Comparison of ENCODE assay signal across 9 cellular contexts in the genomic region with DNA sequence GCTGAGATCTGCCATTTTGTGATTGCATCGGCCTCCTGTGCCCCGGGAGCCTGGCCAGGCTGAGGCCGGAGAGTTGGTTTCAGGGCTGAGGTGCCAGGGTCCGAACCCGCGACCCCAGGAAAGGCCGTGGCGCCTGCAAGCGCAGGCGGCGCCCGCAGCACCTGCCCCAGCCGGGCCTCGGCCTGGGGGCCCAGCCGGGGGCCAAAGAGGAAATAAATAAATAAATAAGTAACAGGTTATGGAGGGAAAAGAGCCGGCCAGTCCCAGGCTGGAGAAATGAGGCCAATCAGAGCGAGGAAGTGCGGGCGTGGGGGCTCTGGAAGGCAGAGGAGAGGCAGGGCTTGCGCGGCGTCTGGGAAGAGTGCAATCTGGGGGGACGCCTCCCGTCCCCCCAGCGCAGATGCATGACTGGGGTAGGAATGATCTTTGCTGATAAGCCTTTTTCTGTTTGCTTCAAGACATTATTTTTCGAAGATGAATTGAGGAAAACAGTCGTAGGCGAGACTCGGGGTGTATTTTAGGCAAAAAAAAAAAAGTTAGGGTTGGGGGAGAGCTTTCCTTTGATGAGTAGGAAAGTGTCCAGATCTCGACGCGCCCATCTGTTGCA.
DNase-seq lines count a peak whose midpoint lies in the region; ATAC-seq, FAIRE-seq and TF ChIP-seq lines count a peak whose summit lies in the region.
"Had no signal": no experiment of that assay in that cellular context is flagged by ENCODE, and none has a peak within 500 bp of the region (broad histone marks: within the 10 kb centered on the region; RNA-seq: fewer than 3 reads in every experiment).

No MANE protein-coding gene starts in this region.

- H3K9me3 Mint-ChIP-seq in activated naive CD8-positive, alpha-beta T cell treated with anti-CD3 and anti-CD28 coated beads, Interleukin-2, amount 50 U/mL, for 24 hours, result no peaks in the 10 kb centered on the region

- 38% methylated on average over 28 of the region's 32 CpGs for WGBS in HepG2 (ENCODE audit: low lambda C conversion rate)
- WGBS in suprapubic skin, result 3% methylated on average over 32 of the region's 32 CpGs

- H4K20me1 ChIP-seq in HepG2 (ENCODE audit: insufficient read depth, low read length), result no peaks in the 10 kb centered on the region

- no peaks in the 10 kb centered on the region for H3K36me3 ChIP-seq in HepG2 (replicated peaks in 1 of 2; ENCODE audit: control insufficient read depth in 1 of 2, insufficient read depth in 2 of 2, low read length in 2 of 2)
- H3K36me3 ChIP-seq in suprapubic skin, result no peaks in the 10 kb centered on the region

- H3K27ac Mint-ChIP-seq in activated naive CD8-positive, alpha-beta T cell treated with anti-CD3 and anti-CD28 coated beads, Interleukin-2, amount 50 U/mL, for 24 hours, result peak overlapping the region; percentile 59

- in situ Hi-C loops in HepG2 (cut with HindIII; ENCODE audit: extremely low pct_ligation_motif_present, low pct_unique_long_range_greater_than_20kb), result loop anchor here (5.0 to 10.0 kb wide), 2 partner anchors 178 to 426 kb away; no protein-coding TSS in a partner anchor

- FAIRE-seq in HepG2 (lab: Jason Lieb, UNC), result no peak

- H3K27me3 ChIP-seq in HepG2 (ENCODE audit: control insufficient read depth in 1 of 2, insufficient read depth in 2 of 2, low read length in 2 of 2), result peaks cover 11 to 73% of the 10 kb centered on the region in 2 experiments; a peak in 4 of 5 replicates
- H3K27me3 ChIP-seq in suprapubic skin, result peaks cover 93% of the 10 kb centered on the region

- TF ChIP-seq EP300 in HepG2 (IDR thresholded peaks at IDR 0.05; ENCODE audit: low read depth in 2 of 2, low read length in 2 of 2) (no peak), HepG2 (CRISPR knock-in tag; IDR thresholded peaks at IDR 0.05; ENCODE audit: borderline replicate concordance) (no peak), suprapubic skin (IDR thresholded peaks at IDR 0.05) (no peak)

- POLR2A ChIA-PET in HepG2 (lab: Yijun Ruan, JAX), result no interaction called here

- H3K36me3 Mint-ChIP-seq in activated naive CD8-positive, alpha-beta T cell treated with anti-CD3 and anti-CD28 coated beads, Interleukin-2, amount 50 U/mL, for 24 hours (ENCODE audit: low read depth), result peaks cover 6% of the 10 kb centered on the region

- intact Hi-C loops in HepG2 (cut with micrococcal nuclease; ENCODE audit: unreplicated experiment), result loop anchor here (2.0 kb wide), 2 partner anchors 180 to 424 kb away; no protein-coding TSS in a partner anchor

- H3K4me2 ChIP-seq in HepG2 (ENCODE audit: low read depth, low read length), result peak overlapping the region; percentile 63

- H3K4me1 ChIP-seq in HepG2 (ENCODE audit: insufficient read depth, low read length) (peaks cover 18% of the 10 kb centered on the region; the same call in 1 of the 2 replicates), suprapubic skin (peaks cover 50% of the 10 kb centered on the region)

- TF ChIP-seq CTCF in HepG2 (CRISPR knock-in tag; IDR thresholded peaks at IDR 0.05) (no peak), suprapubic skin (IDR thresholded peaks at IDR 0.05) (no peak)

- H3K9me3 ChIP-seq in HepG2 (ENCODE audit: low read length), result no peaks in the 10 kb centered on the region
- no peaks in the 10 kb centered on the region for H3K9me3 ChIP-seq in suprapubic skin

- H3K79me2 ChIP-seq in HepG2 (ENCODE audit: insufficient read depth, low read length), result no peaks in the 10 kb centered on the region

- no peak for TF ChIP-seq RAD21 in HepG2 (CRISPR knock-in tag; IDR thresholded peaks at IDR 0.05)

- BruUV-seq in HepG2 (replicated peaks; lab: Mats Ljungman, UMichigan), result no TSS peak

- TF ChIP-seq POLR2A in HepG2 (IDR thresholded peaks at IDR 0.05; ENCODE audit: insufficient read depth in 1 of 2, low read depth in 2 of 2, low read length in 2 of 2) (no peak), suprapubic skin (IDR thresholded peaks at IDR 0.05) (no peak)

- H3K27ac ChIP-seq in HepG2 (ENCODE audit: extremely low read length, insufficient read depth, low read length), result no peak overlapping the region
- no peak overlapping the region for H3K27ac ChIP-seq in suprapubic skin
- H3K27ac ChIP-seq: 22Rv1 had no signal

- peaks cover 26% of the 10 kb centered on the region for H3K4me1 Mint-ChIP-seq in activated naive CD8-positive, alpha-beta T cell treated with anti-CD3 and anti-CD28 coated beads, Interleukin-2, amount 50 U/mL, for 24 hours

- ATAC-seq in activated naive CD8-positive, alpha-beta T cell treated with anti-CD3 and anti-CD28 coated beads, Interleukin-2, amount 50 U/mL, for 24 hours, result no peak
- no peak for ATAC-seq in HepG2
- no peak for ATAC-seq in GM19328 (IDR thresholded peaks at IDR 0.05; ENCODE audit: unreplicated experiment)
- no peak for ATAC-seq in HG02623 (IDR thresholded peaks at IDR 0.05; ENCODE audit: unreplicated experiment)
- no peak for ATAC-seq in HG02973 (IDR thresholded peaks at IDR 0.05; ENCODE audit: unreplicated experiment)

- H2AFZ ChIP-seq in HepG2 (ENCODE audit: low read length), result no peak overlapping the region

- DNase-seq in DMS 273 (lab: John Stamatoyannopoulos, UW; ENCODE audit: unreplicated experiment) (peak; percentile 59), DMS 273 treated with DMSO at 0.1 percent for 48 hours (lab: John Stamatoyannopoulos, UW) (no peak), HepG2 (ENCODE audit: low spot score) (no peak), suprapubic skin (ENCODE audit: low spot score in 2 of 2) (no peak)
- peak; percentile 2 for DNase-seq in activated naive CD8-positive, alpha-beta T cell treated with anti-CD3 and anti-CD28 coated beads, Interleukin-2, amount 50 U/mL, for 24 hours

- peaks cover 70% of the 10 kb centered on the region for H3K27me3 Mint-ChIP-seq in activated naive CD8-positive, alpha-beta T cell treated with anti-CD3 and anti-CD28 coated beads, Interleukin-2, amount 50 U/mL, for 24 hours

- CTCF ChIA-PET in HepG2 (lab: Yijun Ruan, JAX; ENCODE audit: low intra/inter-chr PET ratio, low total read pairs), result interaction anchor here (0.8 kb wide), 1 partner anchor 424 kb away, joined by 3 read pairs; no protein-coding TSS in a partner anchor

- H3K4me3 ChIP-seq in HepG2 (replicated peaks in 1 of 3; ENCODE audit: insufficient read depth in 1 of 3, low read depth in 2 of 3, low read length in 3 of 3) (peak overlapping the region in 1 of 3 experiments; percentile 58; a peak in 2 of 6 replicates), suprapubic skin (peak overlapping the region; percentile 64)

- peak overlapping the region; percentile 80 for H3K4me3 Mint-ChIP-seq in activated naive CD8-positive, alpha-beta T cell treated with anti-CD3 and anti-CD28 coated beads, Interleukin-2, amount 50 U/mL, for 24 hours

- H3K9ac ChIP-seq in HepG2 (ENCODE audit: insufficient read depth, low read depth, low read length), result no peak overlapping the region

TF ChIP-seq in HepG2, 621 proteins besides CTCF, POLR2A, EP300 and RAD21:
- TF ChIP-seq ZNF644 (CRISPR knock-in tag; IDR thresholded peaks at IDR 0.05; ENCODE audit: low read depth) (no peak), HNRNPLL (IDR thresholded peaks at IDR 0.05; ENCODE audit: low read depth, low read length, poor library complexity, severe bottlenecking) (peak; percentile 9), ZNF883 (CRISPR knock-in tag; IDR thresholded peaks at IDR 0.05; ENCODE audit: not compliant biosample characterization) (no peak), EZH2 (conservative IDR thresholded peaks at IDR 0.05; ENCODE audit: low read depth, low read length) (peak; percentile 37)
- TF ChIP-seq, protein P1, sequence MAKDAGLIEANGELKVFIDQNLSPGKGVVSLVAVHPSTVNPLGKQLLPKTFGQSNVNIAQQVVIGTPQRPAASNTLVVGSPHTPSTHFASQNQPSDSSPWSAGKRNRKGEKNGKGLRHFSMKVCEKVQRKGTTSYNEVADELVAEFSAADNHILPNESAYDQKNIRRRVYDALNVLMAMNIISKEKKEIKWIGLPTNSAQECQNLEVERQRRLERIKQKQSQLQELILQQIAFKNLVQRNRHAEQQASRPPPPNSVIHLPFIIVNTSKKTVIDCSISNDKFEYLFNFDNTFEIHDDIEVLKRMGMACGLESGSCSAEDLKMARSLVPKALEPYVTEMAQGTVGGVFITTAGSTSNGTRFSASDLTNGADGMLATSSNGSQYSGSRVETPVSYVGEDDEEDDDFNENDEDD (CRISPR knock-in tag; IDR thresholded peaks at IDR 0.05; ENCODE audit: borderline replicate concordance), result no peak

Comparison
In these comparisons a context has a peak if more than half of its experiments do, and no peak if none do; other contexts are left out.
1. DNase-seq: peak in DMS 273 (single experiment) and activated naive CD8-positive, alpha-beta T cell treated with anti-CD3 and anti-CD28 coated beads, Interleukin-2, amount 50 U/mL, for 24 hours (single experiment); none in DMS 273 treated with DMSO at 0.1 percent for 48 hours (single experiment), HepG2 (single experiment) and suprapubic skin (0 of 2).